In the genomic region with DNA sequence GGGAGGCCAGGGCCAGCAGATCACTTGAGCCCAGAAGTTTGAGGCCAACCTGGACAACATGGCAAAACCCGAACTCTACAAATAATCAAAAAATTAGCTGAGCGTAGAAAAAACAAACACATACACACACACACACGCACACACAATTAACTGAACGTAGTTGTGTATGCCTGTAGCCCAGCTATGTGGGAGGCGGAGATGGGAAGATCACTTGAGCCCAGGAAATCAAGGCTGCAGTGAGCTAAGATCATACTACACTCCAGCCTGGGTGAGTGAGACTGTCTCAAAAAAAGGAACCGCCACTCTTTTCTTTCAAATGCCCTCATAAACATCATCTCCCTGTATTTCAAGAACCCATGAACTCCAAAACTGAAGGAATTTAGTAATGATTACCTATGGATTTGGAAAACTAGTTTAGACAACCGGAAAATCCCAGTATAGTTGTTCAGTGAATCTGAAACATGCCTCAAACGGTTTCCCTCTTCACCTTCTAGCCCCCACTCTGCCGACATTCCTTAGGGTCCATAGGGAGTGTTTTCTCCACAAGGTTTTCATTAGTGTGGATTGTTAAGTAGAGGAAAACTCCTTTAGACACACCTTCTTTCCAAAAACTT, we compare ENCODE assay signal across 11 cellular contexts. TPM values are rescaled to one million over a fixed set of nuclear protein-coding genes. Genes with fewer than 3 reads are reported as not detected.
A peak's percentile ranks its signal among the peaks of the same experiment; 100 is the strongest.
DNase-seq lines count a peak whose midpoint lies in the region; ATAC-seq and TF ChIP-seq lines count a peak whose summit lies in the region.
"Had no signal": no experiment of that assay in that cellular context is flagged by ENCODE, and none has a peak within 500 bp of the region (broad histone marks: within the 10 kb centered on the region; RNA-seq: fewer than 3 reads in every experiment).

No MANE protein-coding gene starts in this region.

- intact Hi-C loops in body of pancreas (cut with DNase I) = no loop called here
- intact Hi-C loops in vagina (cut with DNase I) = no loop called here

- ATAC-seq in stimulated activated naive CD8-positive, alpha-beta T cell treated with anti-CD3 and anti-CD28 coated beads, Interleukin-15, Interleukin-2, amounts not matched to agents 100 U/mL and 50 U/mL, for 24 hours = no peak
- no peak for ATAC-seq in body of pancreas

- peaks cover 44% of the 10 kb centered on the region for H3K36me3 Mint-ChIP-seq in stimulated activated naive CD8-positive, alpha-beta T cell treated with anti-CD3 and anti-CD28 coated beads, Interleukin-15, Interleukin-2, amounts not matched to agents 100 ng/mL and 50 ng/mL, for 24 hours (ENCODE audit: low read depth)

- no peaks in the 10 kb centered on the region for H3K27me3 ChIP-seq in body of pancreas
- H3K27me3 ChIP-seq in muscle layer of colon (ENCODE audit: control insufficient read depth in 1 of 2, insufficient read depth in 2 of 2, low read length in 2 of 2) = no peaks in the 10 kb centered on the region
- no peaks in the 10 kb centered on the region for H3K27me3 ChIP-seq in vagina

- H3K9me3 ChIP-seq in body of pancreas (no peaks in the 10 kb centered on the region), muscle layer of colon (ENCODE audit: low read length) (no peaks in the 10 kb centered on the region), vagina (no peaks in the 10 kb centered on the region)

- H3K4me3 Mint-ChIP-seq in stimulated activated naive CD8-positive, alpha-beta T cell treated with anti-CD3 and anti-CD28 coated beads, Interleukin-15, Interleukin-2, amounts not matched to agents 100 ng/mL and 50 ng/mL, for 24 hours = peak overlapping the region; percentile 14

- WGBS in body of pancreas, 2 donors = 45 to 58% methylated on average over 9 of the region's 9 CpGs

- H3K4me1 ChIP-seq in body of pancreas (peaks cover 51% of the 10 kb centered on the region), muscle layer of colon (ENCODE audit: insufficient read depth, low read length) (peaks cover 32% of the 10 kb centered on the region), vagina (peaks cover 23% of the 10 kb centered on the region)

- no peak for TF ChIP-seq CTCF in body of pancreas (IDR thresholded peaks at IDR 0.05)
- no peak for TF ChIP-seq CTCF in vagina (IDR thresholded peaks at IDR 0.05)

- H3K4me1 Mint-ChIP-seq in stimulated activated naive CD8-positive, alpha-beta T cell treated with anti-CD3 and anti-CD28 coated beads, Interleukin-15, Interleukin-2, amounts not matched to agents 100 ng/mL and 50 ng/mL, for 24 hours (ENCODE audit: low read depth) = peaks cover 62% of the 10 kb centered on the region

- H3K4me3 ChIP-seq in body of pancreas (no peak overlapping the region), muscle layer of colon (ENCODE audit: low read depth in 1 of 2, low read length in 2 of 2) (peak overlapping the region in 1 of 2 donors; percentile 99), vagina (peak overlapping the region; percentile 83 to 89)

- no peaks in the 10 kb centered on the region for H3K9me3 Mint-ChIP-seq in stimulated activated naive CD8-positive, alpha-beta T cell treated with anti-CD3 and anti-CD28 coated beads, Interleukin-15, Interleukin-2, amounts not matched to agents 100 ng/mL and 50 ng/mL, for 24 hours

- no peak for DNase-seq in stimulated activated naive CD8-positive, alpha-beta T cell treated with anti-CD3 and anti-CD28 coated beads, Interleukin-15, Interleukin-2, amounts not matched to agents 100 U/mL and 50 U/mL, for 24 hours
- DNase-seq in body of pancreas (peak in 1 of 4 donors; percentile 50), vagina (ENCODE audit: extremely low spot score in 2 of 2) (no peak), AG08395 (ENCODE audit: low spot score) (no peak), NAMALWA (ENCODE audit: low spot score) (no peak)
- DNase-seq in effector CD8-positive, alpha-beta T cell (lab: John Stamatoyannopoulos, UW) = no peak
- DNase-seq: effector CD4-positive, alpha-beta T cell; EL; SIG-M5 had no signal

- H3K27ac ChIP-seq in body of pancreas (peak overlapping the region; percentile 28 to 98 (median 95)), muscle layer of colon (ENCODE audit: low read depth, low read length) (peak overlapping the region; percentile 98), vagina (peak overlapping the region; percentile 96)

- peak overlapping the region; percentile 23 for H3K27ac Mint-ChIP-seq in stimulated activated naive CD8-positive, alpha-beta T cell treated with anti-CD3 and anti-CD28 coated beads, Interleukin-15, Interleukin-2, amounts not matched to agents 100 ng/mL and 50 ng/mL, for 24 hours

- H3K36me3 ChIP-seq in body of pancreas (replicated peaks in 1 of 2; ENCODE audit: insufficient read depth in 1 of 2, low read depth in 2 of 2) = peaks cover 10 to 18% of the 10 kb centered on the region in 2 donors
- peaks cover 36% of the 10 kb centered on the region for H3K36me3 ChIP-seq in muscle layer of colon (ENCODE audit: insufficient read depth, low read length)
- peaks cover 19 to 40% of the 10 kb centered on the region in 2 donors for H3K36me3 ChIP-seq in vagina

- H3K9ac ChIP-seq in muscle layer of colon (ENCODE audit: low read length) = no peak overlapping the region

- H3K27me3 Mint-ChIP-seq in stimulated activated naive CD8-positive, alpha-beta T cell treated with anti-CD3 and anti-CD28 coated beads, Interleukin-15, Interleukin-2, amounts not matched to agents 100 ng/mL and 50 ng/mL, for 24 hours = no peaks in the 10 kb centered on the region

- peak; percentile 17 to 66 (median 47) for TF ChIP-seq POLR2A in body of pancreas (IDR thresholded peaks at IDR 0.05)
- TF ChIP-seq POLR2A in vagina (IDR thresholded peaks at IDR 0.05) = no peak

RNA-seq across cellular contexts. Expression of a gene that starts 4.5 kb away (rescaled TPM):
- total RNA-seq in body of pancreas (100 to 1,000 TPM; 414 to 820 TPM), vagina (1,858 TPM)

RNA-seq across cellular contexts. Expression of a gene that starts 27.4 kb away (rescaled TPM):
- total RNA-seq in body of pancreas = 1 to 10 TPM; 7.8 to 8.6 TPM
- 15.0 TPM for total RNA-seq in vagina

RNA-seq across cellular contexts. Expression of a gene that starts 27.5 kb away (rescaled TPM):
- under 1 TPM in 1 of 2 donors, not detected in 1; 0.66 TPM for total RNA-seq in body of pancreas
- total RNA-seq in vagina = 1.7 TPM

RNA-seq across cellular contexts. Expression of a gene that starts 29.6 kb away (rescaled TPM):
- not detected for total RNA-seq in body of pancreas
- total RNA-seq in vagina = not detected

RNA-seq across cellular contexts. Expression of a gene that starts 34.1 kb away (rescaled TPM):
- 10 to 100 TPM in 1 of 2 donors, 1 to 10 TPM in 1; 8.3 to 16.5 TPM for total RNA-seq in body of pancreas
- total RNA-seq in vagina = 25.0 TPM

Comparison
In these comparisons a context has a peak if more than half of its experiments do, and no peak if none do; other contexts are left out.
1. H3K4me3 ChIP-seq: peak in vagina (2 of 2); none in body of pancreas (0 of 2).
2. POLR2A ChIP-seq: peak in body of pancreas (3 of 3); none in vagina (0 of 2).
3. Peak in every context shown above with its lines, with median percentiles within 50 percentile points of each other: H3K27ac ChIP-seq.